ENCODE assay signal across 10 cellular contexts in the genomic region with DNA sequence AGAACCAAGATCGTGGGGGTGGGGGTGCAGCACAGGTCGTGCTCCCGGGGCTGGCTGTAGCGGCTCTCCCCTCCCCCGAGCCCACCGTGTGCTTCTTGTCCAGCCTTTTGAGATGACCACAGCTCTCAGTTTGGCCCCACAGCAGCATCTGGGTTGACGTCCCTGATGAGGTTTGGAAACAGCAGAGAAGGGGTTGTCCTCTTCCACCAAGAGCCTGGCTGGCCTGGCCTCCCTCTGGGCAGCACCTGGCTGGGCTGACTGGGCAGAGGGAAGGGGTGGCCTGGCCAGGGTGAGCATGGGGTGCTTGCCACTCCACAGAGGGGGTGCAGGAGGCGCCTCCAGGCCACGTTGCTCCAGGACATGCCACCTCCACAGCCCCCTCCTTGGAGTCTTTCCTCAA.
DNase-seq lines count a peak whose midpoint lies in the region; ATAC-seq, FAIRE-seq and TF ChIP-seq lines count a peak whose summit lies in the region.
"Had no signal": no experiment of that assay in that cellular context is flagged by ENCODE, and none has a peak within 500 bp of the region (broad histone marks: within the 10 kb centered on the region; RNA-seq: fewer than 3 reads in every experiment).

No MANE protein-coding gene starts in this region.

- peaks cover 19% of the 10 kb centered on the region for H3K36me3 Mint-ChIP-seq in brain

- peaks cover 3% of the 10 kb centered on the region for H3K27me3 Mint-ChIP-seq in brain

- FAIRE-seq in kidney (lab: Jason Lieb, UNC): no peak

- no peak for TF ChIP-seq CTCF in brain (conservative IDR thresholded peaks at IDR 0.05)
- TF ChIP-seq CTCF in uterus (IDR thresholded peaks at IDR 0.05): no peak
- TF ChIP-seq CTCF in kidney (IDR thresholded peaks at IDR 0.05; ENCODE audit: borderline replicate concordance, extremely low read depth, insufficient read depth): no peak

- TF ChIP-seq POLR2A in uterus (IDR thresholded peaks at IDR 0.05): no peak

- H3K27me3 ChIP-seq in muscle layer of duodenum (ENCODE audit: low read depth, low read length) (no peaks in the 10 kb centered on the region), uterus (no peaks in the 10 kb centered on the region)
- H3K27me3 ChIP-seq: foreskin keratinocyte had no signal

- H3K4me3 ChIP-seq in muscle layer of duodenum (ENCODE audit: low read depth in 1 of 2, low read length in 2 of 2): no peak overlapping the region
- no peak overlapping the region for H3K4me3 ChIP-seq in uterus
- H3K4me3 ChIP-seq in kidney (ENCODE audit: low read length in 2 of 2): no peak overlapping the region

- no peak for DNase-seq in left cardiac atrium
- DNase-seq in Right ventricle myocardium inferior (ENCODE audit: missing footprints): no peak
- DNase-seq in uterus: no peak
- no peak for DNase-seq in DMS79 treated with DMSO at 0.1 percent for 48 hours (lab: John Stamatoyannopoulos, UW)
- no peak for DNase-seq in kidney
- DNase-seq: foreskin keratinocyte, NCI-H2029 had no signal

- H3K4me3 Mint-ChIP-seq in brain: peak overlapping the region in 3 of 5 experiments; percentile 63 to 81 (median 70)

- H3K9me3 Mint-ChIP-seq in brain: no peaks in the 10 kb centered on the region

- peak overlapping the region in 4 of 5 experiments; percentile 93 to 96 (median 95) for H3K27ac Mint-ChIP-seq in brain

- peaks cover 73% of the 10 kb centered on the region for H3K4me1 Mint-ChIP-seq in brain

- H3K4me1 ChIP-seq in muscle layer of duodenum (ENCODE audit: control insufficient read depth in 1 of 2, insufficient read depth in 2 of 2, low read length in 2 of 2) (peaks cover 15 to 66% of the 10 kb centered on the region in 2 donors), uterus (peaks cover 3 to 52% of the 10 kb centered on the region in 2 donors), kidney (ENCODE audit: control insufficient read depth in 1 of 2, insufficient read depth in 1 of 2, low read depth in 1 of 2, low read length in 2 of 2) (peaks cover 13 to 25% of the 10 kb centered on the region in 2 donors)

- H3K27ac ChIP-seq in muscle layer of duodenum (ENCODE audit: low read length) (peak overlapping the region; percentile 79), uterus (peak overlapping the region; percentile 76 to 78), kidney (ENCODE audit: low read depth in 2 of 2, low read length in 2 of 2) (no peak overlapping the region)
- H3K27ac ChIP-seq: foreskin keratinocyte had no signal

- peak; percentile 10 to 19 for ATAC-seq in left cardiac atrium
- no peak for ATAC-seq in Right ventricle myocardium inferior
- ATAC-seq in HG02623 (IDR thresholded peaks at IDR 0.05; ENCODE audit: unreplicated experiment): no peak

- H3K36me3 ChIP-seq in muscle layer of duodenum (ENCODE audit: control insufficient read depth in 1 of 2, insufficient read depth in 2 of 2, low read length in 2 of 2) (no peaks in the 10 kb centered on the region), uterus (no peaks in the 10 kb centered on the region), kidney (ENCODE audit: control insufficient read depth in 1 of 2, insufficient read depth in 2 of 2, low read length in 2 of 2) (no peaks in the 10 kb centered on the region)

- no peak overlapping the region for H3K9ac ChIP-seq in kidney (ENCODE audit: low read length in 2 of 2)

- intact Hi-C loops in left cardiac atrium (cut with DNase I): no loop called here
- intact Hi-C loops in Right ventricle myocardium inferior (cut with DNase I): no loop called here
- intact Hi-C loops in uterus (cut with DNase I; ENCODE audit: low total_unique reads): no loop called here
- intact Hi-C loops in kidney (cut with DNase I): no loop called here

- no peaks in the 10 kb centered on the region for H3K9me3 ChIP-seq in muscle layer of duodenum (ENCODE audit: control insufficient read depth in 1 of 2, low read length in 2 of 2)
- H3K9me3 ChIP-seq in uterus: no peaks in the 10 kb centered on the region
- H3K9me3 ChIP-seq in kidney (ENCODE audit: control insufficient read depth in 1 of 2, low read length in 2 of 2): no peaks in the 10 kb centered on the region

Comparison
In these comparisons a context has a peak if more than half of its experiments do, and no peak if none do; other contexts are left out.
1. ATAC-seq: peak in left cardiac atrium (2 of 2); none in Right ventricle myocardium inferior (single experiment) and HG02623 (single experiment).
2. H3K27ac ChIP-seq: peak in muscle layer of duodenum (single experiment) and uterus (2 of 2); none in kidney (0 of 2).